12 cellular contexts compared by ENCODE assay signal in genomic region chr1:185644531-185644930, GRCh38.
A peak's percentile ranks its signal among the peaks of the same experiment; 100 is the strongest.
DNase-seq lines count a peak whose midpoint lies in the region; ATAC-seq and TF ChIP-seq lines count a peak whose summit lies in the region.
"Had no signal": no experiment of that assay in that cellular context is flagged by ENCODE, and none has a peak within 500 bp of the region (broad histone marks: within the 10 kb centered on the region; RNA-seq: fewer than 3 reads in every experiment).

No MANE protein-coding gene starts in this region.

- H3K27ac ChIP-seq in endodermal cell (ENCODE audit: low read depth, low read length), result no peak overlapping the region
- H3K27ac ChIP-seq: psoas muscle had no signal

- no peak for DNase-seq in activated naive CD4-positive, alpha-beta T cell treated with anti-CD3 and anti-CD28 coated beads, Interleukin-2, amount 50 U/mL, for 72 hours (ENCODE audit: low spot score in 2 of 2)
- DNase-seq in activated naive CD4-positive, alpha-beta T cell treated with Interleukin-2 at 50 U/mL for 16 hours, result no peak
- peak; percentile 47 for DNase-seq in M059J (ENCODE audit: low read depth)
- DNase-seq in endodermal cell, result no peak
- DNase-seq in stimulated activated naive CD8-positive, alpha-beta T cell treated with anti-CD3 and anti-CD28 coated beads, Interleukin-15, Interleukin-2, amounts not matched to agents 100 U/mL and 50 U/mL, for 24 hours, result peak; percentile 17
- no peak for DNase-seq in glomerular visceral epithelial cell (ENCODE audit: extremely low spot score)
- DNase-seq in dermis blood vessel endothelial cell, result no peak
- DNase-seq: DND-41, NCI-H2171 treated with DMSO at 0.1 percent for 48 hours, psoas muscle had no signal

- no peak overlapping the region for H3K4me3 Mint-ChIP-seq in endodermal cell
- H3K4me3 Mint-ChIP-seq: dendritic cell treated with granulocyte-macrophage colony-stimulating factor and Interleukin-4, amounts not matched to agents 40 ng/mL and 50 ng/mL, for 4 days had no signal

- H3K9me3 ChIP-seq in endodermal cell (ENCODE audit: control insufficient read depth, low read length), result peaks cover 52% of the 10 kb centered on the region

- ATAC-seq in activated naive CD4-positive, alpha-beta T cell treated with anti-CD3 and anti-CD28 coated beads, Interleukin-2, amount 50 U/mL, for 72 hours, result peak; percentile 76 to 95
- ATAC-seq in stimulated activated naive CD8-positive, alpha-beta T cell treated with anti-CD3 and anti-CD28 coated beads, Interleukin-15, Interleukin-2, amounts not matched to agents 100 U/mL and 50 U/mL, for 24 hours, result peak; percentile 88
- ATAC-seq in HG03354 (IDR thresholded peaks at IDR 0.05; ENCODE audit: poor library complexity, severe bottlenecking, unreplicated experiment), result no peak
- ATAC-seq: psoas muscle had no signal

- peaks cover 7 to 68% of the 10 kb centered on the region in 2 donors for H3K36me3 Mint-ChIP-seq in activated naive CD4-positive, alpha-beta T cell treated with anti-CD3 and anti-CD28 coated beads, Interleukin-2, amount 50 U/mL, for 72 hours
- H3K36me3 Mint-ChIP-seq in endodermal cell (ENCODE audit: low read depth), result peaks cover 36% of the 10 kb centered on the region

- H3K27me3 Mint-ChIP-seq in endodermal cell (ENCODE audit: insufficient read depth), result no peaks in the 10 kb centered on the region
- H3K27me3 Mint-ChIP-seq: dendritic cell treated with granulocyte-macrophage colony-stimulating factor and Interleukin-4, amounts not matched to agents 40 ng/mL and 50 ng/mL, for 4 days had no signal

- peaks cover 0 to 30% of the 10 kb centered on the region in 2 donors for H3K9me3 Mint-ChIP-seq in activated naive CD4-positive, alpha-beta T cell treated with anti-CD3 and anti-CD28 coated beads, Interleukin-2, amount 50 U/mL, for 72 hours
- H3K9me3 Mint-ChIP-seq in endodermal cell, result peaks cover 68% of the 10 kb centered on the region

- no peaks in the 10 kb centered on the region for H3K36me3 ChIP-seq in endodermal cell (ENCODE audit: control insufficient read depth, insufficient read depth, low read length)

- no peak for TF ChIP-seq CTCF in endodermal cell (conservative IDR thresholded peaks at IDR 0.05)

- H3K27me3 ChIP-seq in endodermal cell (ENCODE audit: control insufficient read depth, insufficient read depth, low read length, poor library complexity, severe bottlenecking), result no peaks in the 10 kb centered on the region

- peaks cover 6% of the 10 kb centered on the region for H3K4me1 ChIP-seq in endodermal cell (ENCODE audit: control insufficient read depth, insufficient read depth, low read length)
- H3K4me1 ChIP-seq: psoas muscle had no signal

- 82% methylated on average over 1 of the region's 1 CpG; no CpG with 5 or more reads in 1 of the 2 experiments for WGBS in endodermal cell (ENCODE audit: insufficient coverage in 1 of 2, insufficient read length in 1 of 2), 2 experiments

- peaks cover 34% of the 10 kb centered on the region for H3K4me1 Mint-ChIP-seq in endodermal cell

- H3K27ac Mint-ChIP-seq in activated naive CD4-positive, alpha-beta T cell treated with anti-CD3 and anti-CD28 coated beads, Interleukin-2, amount 50 U/mL, for 72 hours, result no peak overlapping the region
- H3K27ac Mint-ChIP-seq in endodermal cell, result peak overlapping the region; percentile 92
- H3K27ac Mint-ChIP-seq: dendritic cell treated with granulocyte-macrophage colony-stimulating factor and Interleukin-4, amounts not matched to agents 40 ng/mL and 50 ng/mL, for 4 days had no signal

- H3K9ac ChIP-seq in endodermal cell (ENCODE audit: extremely low read depth, low read length, poor library complexity, severe bottlenecking), result no peak overlapping the region

- H3K4me3 ChIP-seq in endodermal cell (ENCODE audit: low read length), result peak overlapping the region; percentile 61
- H3K4me3 ChIP-seq: psoas muscle had no signal

Comparison
In these comparisons a context has a peak if more than half of its experiments do, and no peak if none do; other contexts are left out.
1. DNase-seq: peak in M059J (single experiment) and stimulated activated naive CD8-positive, alpha-beta T cell treated with anti-CD3 and anti-CD28 coated beads, Interleukin-15, Interleukin-2, amounts not matched to agents 100 U/mL and 50 U/mL, for 24 hours (single experiment); none in activated naive CD4-positive, alpha-beta T cell treated with anti-CD3 and anti-CD28 coated beads, Interleukin-2, amount 50 U/mL, for 72 hours (0 of 2), activated naive CD4-positive, alpha-beta T cell treated with Interleukin-2 at 50 U/mL for 16 hours (single experiment), endodermal cell (single experiment), glomerular visceral epithelial cell (single experiment) and dermis blood vessel endothelial cell (single experiment).